In genomic region chr6:13296536-13296997, GRCh38 we compare ENCODE assay signal across 1 cellular context.
TF ChIP-seq lines count a peak whose summit lies in the region.

No MANE protein-coding gene starts in this region.

TF ChIP-seq in K562, 482 proteins besides CTCF, POLR2A, EP300 and RAD21 (continued from another document):
- no peak for TF ChIP-seq ZNF318 (IDR thresholded peaks at IDR 0.05; ENCODE audit: borderline replicate concordance in 1 of 2, low read depth in 1 of 2)
- TF ChIP-seq TCF7L2 (IDR thresholded peaks at IDR 0.05; ENCODE audit: low read depth, low read length), result no peak
- TF ChIP-seq, protein P1, sequence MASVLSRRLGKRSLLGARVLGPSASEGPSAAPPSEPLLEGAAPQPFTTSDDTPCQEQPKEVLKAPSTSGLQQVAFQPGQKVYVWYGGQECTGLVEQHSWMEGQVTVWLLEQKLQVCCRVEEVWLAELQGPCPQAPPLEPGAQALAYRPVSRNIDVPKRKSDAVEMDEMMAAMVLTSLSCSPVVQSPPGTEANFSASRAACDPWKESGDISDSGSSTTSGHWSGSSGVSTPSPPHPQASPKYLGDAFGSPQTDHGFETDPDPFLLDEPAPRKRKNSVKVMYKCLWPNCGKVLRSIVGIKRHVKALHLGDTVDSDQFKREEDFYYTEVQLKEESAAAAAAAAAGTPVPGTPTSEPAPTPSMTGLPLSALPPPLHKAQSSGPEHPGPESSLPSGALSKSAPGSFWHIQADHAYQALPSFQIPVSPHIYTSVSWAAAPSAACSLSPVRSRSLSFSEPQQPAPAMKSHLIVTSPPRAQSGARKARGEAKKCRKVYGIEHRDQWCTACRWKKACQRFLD (CRISPR knock-in tag; IDR thresholded peaks at IDR 0.05), result no peak
- TF ChIP-seq ZNF512 (tag; IDR thresholded peaks at IDR 0.05), result no peak
- no peak for TF ChIP-seq NR2C2 (CRISPR knock-in tag; IDR thresholded peaks at IDR 0.05)
- TF ChIP-seq NR2C2 (tag; IDR thresholded peaks at IDR 0.05), result no peak
- no peak for TF ChIP-seq ZNF134 (CRISPR knock-in tag; conservative IDR thresholded peaks at IDR 0.05)
- no peak for TF ChIP-seq ZNF324 (CRISPR knock-in tag; IDR thresholded peaks at IDR 0.05)
- TF ChIP-seq HDAC2 (IDR thresholded peaks at IDR 0.05), result no peak
- no peak for TF ChIP-seq MYBL2 (IDR thresholded peaks at IDR 0.05; ENCODE audit: low read depth)
- TF ChIP-seq MYBL2 (CRISPR knock-in tag; IDR thresholded peaks at IDR 0.05; ENCODE audit: borderline replicate concordance), result no peak
- no peak for TF ChIP-seq MAFK (IDR thresholded peaks at IDR 0.05; ENCODE audit: low read length)
- TF ChIP-seq, protein P2, sequence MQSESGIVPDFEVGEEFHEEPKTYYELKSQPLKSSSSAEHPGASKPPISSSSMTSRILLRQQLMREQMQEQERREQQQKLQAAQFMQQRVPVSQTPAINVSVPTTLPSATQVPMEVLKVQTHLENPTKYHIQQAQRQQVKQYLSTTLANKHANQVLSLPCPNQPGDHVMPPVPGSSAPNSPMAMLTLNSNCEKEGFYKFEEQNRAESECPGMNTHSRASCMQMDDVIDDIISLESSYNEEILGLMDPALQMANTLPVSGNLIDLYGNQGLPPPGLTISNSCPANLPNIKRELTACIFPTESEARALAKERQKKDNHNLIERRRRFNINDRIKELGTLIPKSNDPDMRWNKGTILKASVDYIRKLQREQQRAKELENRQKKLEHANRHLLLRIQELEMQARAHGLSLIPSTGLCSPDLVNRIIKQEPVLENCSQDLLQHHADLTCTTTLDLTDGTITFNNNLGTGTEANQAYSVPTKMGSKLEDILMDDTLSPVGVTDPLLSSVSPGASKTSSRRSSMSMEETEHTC (IDR thresholded peaks at IDR 0.05), result no peak
- no peak for TF ChIP-seq E2F5 (CRISPR knock-in tag; IDR thresholded peaks at IDR 0.05)
- TF ChIP-seq, protein P3, sequence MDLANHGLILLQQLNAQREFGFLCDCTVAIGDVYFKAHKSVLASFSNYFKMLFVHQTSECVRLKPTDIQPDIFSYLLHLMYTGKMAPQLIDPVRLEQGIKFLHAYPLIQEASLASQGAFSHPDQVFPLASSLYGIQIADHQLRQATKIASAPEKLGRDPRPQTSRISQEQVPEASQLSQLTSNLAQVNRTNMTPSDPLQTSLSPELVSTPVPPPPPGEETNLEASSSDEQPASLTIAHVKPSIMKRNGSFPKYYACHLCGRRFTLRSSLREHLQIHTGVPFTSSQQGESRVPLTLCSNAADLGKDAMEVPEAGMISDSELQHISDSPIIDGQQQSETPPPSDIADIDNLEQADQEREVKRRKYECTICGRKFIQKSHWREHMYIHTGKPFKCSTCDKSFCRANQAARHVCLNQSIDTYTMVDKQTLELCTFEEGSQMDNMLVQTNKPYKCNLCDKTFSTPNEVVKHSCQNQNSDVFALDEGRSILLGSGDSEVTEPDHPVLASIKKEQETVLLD (IDR thresholded peaks at IDR 0.05), result no peak
- TF ChIP-seq ZNF75A (CRISPR knock-in tag; IDR thresholded peaks at IDR 0.05), result no peak
- TF ChIP-seq, protein P4, sequence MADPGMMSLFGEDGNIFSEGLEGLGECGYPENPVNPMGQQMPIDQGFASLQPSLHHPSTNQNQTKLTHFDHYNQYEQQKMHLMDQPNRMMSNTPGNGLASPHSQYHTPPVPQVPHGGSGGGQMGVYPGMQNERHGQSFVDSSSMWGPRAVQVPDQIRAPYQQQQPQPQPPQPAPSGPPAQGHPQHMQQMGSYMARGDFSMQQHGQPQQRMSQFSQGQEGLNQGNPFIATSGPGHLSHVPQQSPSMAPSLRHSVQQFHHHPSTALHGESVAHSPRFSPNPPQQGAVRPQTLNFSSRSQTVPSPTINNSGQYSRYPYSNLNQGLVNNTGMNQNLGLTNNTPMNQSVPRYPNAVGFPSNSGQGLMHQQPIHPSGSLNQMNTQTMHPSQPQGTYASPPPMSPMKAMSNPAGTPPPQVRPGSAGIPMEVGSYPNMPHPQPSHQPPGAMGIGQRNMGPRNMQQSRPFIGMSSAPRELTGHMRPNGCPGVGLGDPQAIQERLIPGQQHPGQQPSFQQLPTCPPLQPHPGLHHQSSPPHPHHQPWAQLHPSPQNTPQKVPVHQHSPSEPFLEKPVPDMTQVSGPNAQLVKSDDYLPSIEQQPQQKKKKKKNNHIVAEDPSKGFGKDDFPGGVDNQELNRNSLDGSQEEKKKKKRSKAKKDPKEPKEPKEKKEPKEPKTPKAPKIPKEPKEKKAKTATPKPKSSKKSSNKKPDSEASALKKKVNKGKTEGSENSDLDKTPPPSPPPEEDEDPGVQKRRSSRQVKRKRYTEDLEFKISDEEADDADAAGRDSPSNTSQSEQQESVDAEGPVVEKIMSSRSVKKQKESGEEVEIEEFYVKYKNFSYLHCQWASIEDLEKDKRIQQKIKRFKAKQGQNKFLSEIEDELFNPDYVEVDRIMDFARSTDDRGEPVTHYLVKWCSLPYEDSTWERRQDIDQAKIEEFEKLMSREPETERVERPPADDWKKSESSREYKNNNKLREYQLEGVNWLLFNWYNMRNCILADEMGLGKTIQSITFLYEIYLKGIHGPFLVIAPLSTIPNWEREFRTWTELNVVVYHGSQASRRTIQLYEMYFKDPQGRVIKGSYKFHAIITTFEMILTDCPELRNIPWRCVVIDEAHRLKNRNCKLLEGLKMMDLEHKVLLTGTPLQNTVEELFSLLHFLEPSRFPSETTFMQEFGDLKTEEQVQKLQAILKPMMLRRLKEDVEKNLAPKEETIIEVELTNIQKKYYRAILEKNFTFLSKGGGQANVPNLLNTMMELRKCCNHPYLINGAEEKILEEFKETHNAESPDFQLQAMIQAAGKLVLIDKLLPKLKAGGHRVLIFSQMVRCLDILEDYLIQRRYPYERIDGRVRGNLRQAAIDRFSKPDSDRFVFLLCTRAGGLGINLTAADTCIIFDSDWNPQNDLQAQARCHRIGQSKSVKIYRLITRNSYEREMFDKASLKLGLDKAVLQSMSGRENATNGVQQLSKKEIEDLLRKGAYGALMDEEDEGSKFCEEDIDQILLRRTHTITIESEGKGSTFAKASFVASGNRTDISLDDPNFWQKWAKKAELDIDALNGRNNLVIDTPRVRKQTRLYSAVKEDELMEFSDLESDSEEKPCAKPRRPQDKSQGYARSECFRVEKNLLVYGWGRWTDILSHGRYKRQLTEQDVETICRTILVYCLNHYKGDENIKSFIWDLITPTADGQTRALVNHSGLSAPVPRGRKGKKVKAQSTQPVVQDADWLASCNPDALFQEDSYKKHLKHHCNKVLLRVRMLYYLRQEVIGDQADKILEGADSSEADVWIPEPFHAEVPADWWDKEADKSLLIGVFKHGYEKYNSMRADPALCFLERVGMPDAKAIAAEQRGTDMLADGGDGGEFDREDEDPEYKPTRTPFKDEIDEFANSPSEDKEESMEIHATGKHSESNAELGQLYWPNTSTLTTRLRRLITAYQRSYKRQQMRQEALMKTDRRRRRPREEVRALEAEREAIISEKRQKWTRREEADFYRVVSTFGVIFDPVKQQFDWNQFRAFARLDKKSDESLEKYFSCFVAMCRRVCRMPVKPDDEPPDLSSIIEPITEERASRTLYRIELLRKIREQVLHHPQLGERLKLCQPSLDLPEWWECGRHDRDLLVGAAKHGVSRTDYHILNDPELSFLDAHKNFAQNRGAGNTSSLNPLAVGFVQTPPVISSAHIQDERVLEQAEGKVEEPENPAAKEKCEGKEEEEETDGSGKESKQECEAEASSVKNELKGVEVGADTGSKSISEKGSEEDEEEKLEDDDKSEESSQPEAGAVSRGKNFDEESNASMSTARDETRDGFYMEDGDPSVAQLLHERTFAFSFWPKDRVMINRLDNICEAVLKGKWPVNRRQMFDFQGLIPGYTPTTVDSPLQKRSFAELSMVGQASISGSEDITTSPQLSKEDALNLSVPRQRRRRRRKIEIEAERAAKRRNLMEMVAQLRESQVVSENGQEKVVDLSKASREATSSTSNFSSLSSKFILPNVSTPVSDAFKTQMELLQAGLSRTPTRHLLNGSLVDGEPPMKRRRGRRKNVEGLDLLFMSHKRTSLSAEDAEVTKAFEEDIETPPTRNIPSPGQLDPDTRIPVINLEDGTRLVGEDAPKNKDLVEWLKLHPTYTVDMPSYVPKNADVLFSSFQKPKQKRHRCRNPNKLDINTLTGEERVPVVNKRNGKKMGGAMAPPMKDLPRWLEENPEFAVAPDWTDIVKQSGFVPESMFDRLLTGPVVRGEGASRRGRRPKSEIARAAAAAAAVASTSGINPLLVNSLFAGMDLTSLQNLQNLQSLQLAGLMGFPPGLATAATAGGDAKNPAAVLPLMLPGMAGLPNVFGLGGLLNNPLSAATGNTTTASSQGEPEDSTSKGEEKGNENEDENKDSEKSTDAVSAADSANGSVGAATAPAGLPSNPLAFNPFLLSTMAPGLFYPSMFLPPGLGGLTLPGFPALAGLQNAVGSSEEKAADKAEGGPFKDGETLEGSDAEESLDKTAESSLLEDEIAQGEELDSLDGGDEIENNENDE (IDR thresholded peaks at IDR 0.05; ENCODE audit: low read depth, low read length), result no peak
